In genomic region chr17:77530591-77530990, GRCh38 we compare ENCODE assay signal across 14 cellular contexts.
DNase-seq lines count a peak whose midpoint lies in the region; ATAC-seq and TF ChIP-seq lines count a peak whose summit lies in the region.
"Had no signal": no experiment of that assay in that cellular context is flagged by ENCODE, and none has a peak within 500 bp of the region (broad histone marks: within the 10 kb centered on the region; RNA-seq: fewer than 3 reads in every experiment).

No MANE protein-coding gene starts in this region.

- no peaks in the 10 kb centered on the region for H3K4me1 ChIP-seq in endodermal cell (ENCODE audit: control insufficient read depth, insufficient read depth, low read length)
- H3K4me1 ChIP-seq: Caco-2 had no signal

- H3K4me1 Mint-ChIP-seq in activated naive CD8-positive, alpha-beta T cell treated with anti-CD3 and anti-CD28 coated beads, Interleukin-2, amount 10 ng/mL, durations not matched to agents 7 days and 5 days: peaks cover 1% of the 10 kb centered on the region
- H3K4me1 Mint-ChIP-seq in activated naive CD8-positive, alpha-beta T cell treated with anti-CD3 and anti-CD28 coated beads for 36 hours: peaks cover 4% of the 10 kb centered on the region
- peaks cover 8% of the 10 kb centered on the region for H3K4me1 Mint-ChIP-seq in endodermal cell

- ATAC-seq in activated naive CD8-positive, alpha-beta T cell treated with anti-CD3 and anti-CD28 coated beads, Interleukin-2, amount 10 ng/mL, durations not matched to agents 7 days and 5 days (ENCODE audit: low read depth): no peak
- no peak for ATAC-seq in sciatic nerve
- ATAC-seq in HG02588 (IDR thresholded peaks at IDR 0.05; ENCODE audit: unreplicated experiment): no peak
- ATAC-seq: A549 had no signal

- H3K36me3 ChIP-seq in endodermal cell (ENCODE audit: control insufficient read depth, insufficient read depth, low read length): no peaks in the 10 kb centered on the region
- H3K36me3 ChIP-seq: BE2C had no signal

- no peak overlapping the region for H3K27ac Mint-ChIP-seq in activated naive CD8-positive, alpha-beta T cell treated with anti-CD3 and anti-CD28 coated beads, Interleukin-2, amount 10 ng/mL, durations not matched to agents 7 days and 5 days
- no peak overlapping the region for H3K27ac Mint-ChIP-seq in activated naive CD8-positive, alpha-beta T cell treated with anti-CD3 and anti-CD28 coated beads for 36 hours
- H3K27ac Mint-ChIP-seq in endodermal cell: no peak overlapping the region
- H3K27ac Mint-ChIP-seq: CD8-positive, alpha-beta memory T cell had no signal

- intact Hi-C loops in sciatic nerve (cut with DNase I): no loop called here

- H3K4me3 Mint-ChIP-seq in activated naive CD8-positive, alpha-beta T cell treated with anti-CD3 and anti-CD28 coated beads, Interleukin-2, amount 10 ng/mL, durations not matched to agents 7 days and 5 days: no peak overlapping the region
- H3K4me3 Mint-ChIP-seq in activated naive CD8-positive, alpha-beta T cell treated with anti-CD3 and anti-CD28 coated beads for 36 hours: no peak overlapping the region
- H3K4me3 Mint-ChIP-seq in endodermal cell: no peak overlapping the region
- H3K4me3 Mint-ChIP-seq: CD8-positive, alpha-beta memory T cell had no signal

- POLR2A ChIA-PET in activated naive CD8-positive, alpha-beta T cell treated with anti-CD3 and anti-CD28 coated beads, Interleukin-2, amount 10 ng/mL, durations not matched to agents 7 days and 5 days (lab: Charles Lee): no interaction called here

- DNase-seq in activated naive CD8-positive, alpha-beta T cell treated with anti-CD3 and anti-CD28 coated beads, Interleukin-2, amount 10 ng/mL, durations not matched to agents 7 days and 5 days: peak; percentile 10
- no peak for DNase-seq in activated naive CD8-positive, alpha-beta T cell treated with anti-CD3 and anti-CD28 coated beads for 36 hours
- DNase-seq in endodermal cell (peak; percentile 36), sciatic nerve (ENCODE audit: low spot score) (peak; percentile 40), NCI-H774 (lab: John Stamatoyannopoulos, UW) (no peak)
- DNase-seq: BE2C; Caco-2; CD8-positive, alpha-beta memory T cell; DND-41; GDM1; HCEC 1CT had no signal

- H3K27me3 Mint-ChIP-seq in activated naive CD8-positive, alpha-beta T cell treated with anti-CD3 and anti-CD28 coated beads, Interleukin-2, amount 10 ng/mL, durations not matched to agents 7 days and 5 days: peaks cover 22% of the 10 kb centered on the region
- peaks cover 26% of the 10 kb centered on the region for H3K27me3 Mint-ChIP-seq in activated naive CD8-positive, alpha-beta T cell treated with anti-CD3 and anti-CD28 coated beads for 36 hours
- H3K27me3 Mint-ChIP-seq in endodermal cell (ENCODE audit: insufficient read depth): peaks cover 42% of the 10 kb centered on the region

- no peaks in the 10 kb centered on the region for H3K9me3 ChIP-seq in endodermal cell (ENCODE audit: control insufficient read depth, low read length)
- H3K9me3 ChIP-seq: BE2C had no signal

- peaks cover 9% of the 10 kb centered on the region for H3K9me3 Mint-ChIP-seq in activated naive CD8-positive, alpha-beta T cell treated with anti-CD3 and anti-CD28 coated beads, Interleukin-2, amount 10 ng/mL, durations not matched to agents 7 days and 5 days
- peaks cover 10% of the 10 kb centered on the region for H3K9me3 Mint-ChIP-seq in activated naive CD8-positive, alpha-beta T cell treated with anti-CD3 and anti-CD28 coated beads for 36 hours
- H3K9me3 Mint-ChIP-seq in endodermal cell: peaks cover 26% of the 10 kb centered on the region

- no peak overlapping the region for H3K27ac ChIP-seq in endodermal cell (ENCODE audit: low read depth, low read length)
- H3K27ac ChIP-seq: A549, HL-60 had no signal

- H3K4me3 ChIP-seq in endodermal cell (ENCODE audit: low read length): no peak overlapping the region
- H3K4me3 ChIP-seq: A549 had no signal

- peaks cover 3% of the 10 kb centered on the region for H3K36me3 Mint-ChIP-seq in activated naive CD8-positive, alpha-beta T cell treated with anti-CD3 and anti-CD28 coated beads, Interleukin-2, amount 10 ng/mL, durations not matched to agents 7 days and 5 days
- peaks cover 7% of the 10 kb centered on the region for H3K36me3 Mint-ChIP-seq in activated naive CD8-positive, alpha-beta T cell treated with anti-CD3 and anti-CD28 coated beads for 36 hours
- no peaks in the 10 kb centered on the region for H3K36me3 Mint-ChIP-seq in endodermal cell (ENCODE audit: low read depth)
- H3K36me3 Mint-ChIP-seq: CD8-positive, alpha-beta memory T cell had no signal

- WGBS in endodermal cell (ENCODE audit: insufficient coverage in 1 of 2, insufficient read length in 1 of 2), 2 experiments: 89 to 95% methylated on average over 11 to 12 of the region's 12 CpGs

- H3K9ac ChIP-seq in endodermal cell (ENCODE audit: extremely low read depth, low read length, poor library complexity, severe bottlenecking): no peak overlapping the region

- no peak for TF ChIP-seq CTCF in endodermal cell (conservative IDR thresholded peaks at IDR 0.05)

- H3K27me3 ChIP-seq in endodermal cell (ENCODE audit: control insufficient read depth, insufficient read depth, low read length, poor library complexity, severe bottlenecking): peaks cover 29% of the 10 kb centered on the region
- H3K27me3 ChIP-seq: BE2C had no signal

Comparison
In these comparisons a context has a peak if more than half of its experiments do, and no peak if none do; other contexts are left out.
1. DNase-seq: peak in activated naive CD8-positive, alpha-beta T cell treated with anti-CD3 and anti-CD28 coated beads, Interleukin-2, amount 10 ng/mL, durations not matched to agents 7 days and 5 days (single experiment), endodermal cell (single experiment) and sciatic nerve (single experiment); none in activated naive CD8-positive, alpha-beta T cell treated with anti-CD3 and anti-CD28 coated beads for 36 hours (single experiment) and NCI-H774 (single experiment).